27 cellular contexts compared by ENCODE assay signal in genomic region chr1:243249214-243249613, GRCh38.
"Had no signal": no experiment of that assay in that cellular context is flagged by ENCODE, and none has a peak within 500 bp of the region (broad histone marks: within the 10 kb centered on the region; RNA-seq: fewer than 3 reads in every experiment).

No MANE protein-coding gene starts in this region.

- FAIRE-seq: keratinocyte, pancreas had no signal

- H3K9me3 Mint-ChIP-seq: activated naive CD4-positive, alpha-beta T cell treated with anti-CD3 and anti-CD28 coated beads for 36 hours; activated naive CD8-positive, alpha-beta T cell treated with anti-CD3 and anti-CD28 coated beads for 36 hours; activated T-helper 1 cell treated with anti-CD3 and anti-CD28 coated beads, Interleukin-12 subunit alpha, Interleukin-12 subunit beta, Interleukin-2, Interleukin-4 antibody, amounts not matched to agents 30 ng/mL and 10 ng/mL and 1 ng/mL, durations not matched to agents 14 hours and 24 hours and 36 hours; effector memory CD8-positive, alpha-beta T cell; naive thymus-derived CD4-positive, alpha-beta T cell had no signal

- H3K27me3 ChIP-seq: adrenal gland, cardiac muscle cell, pancreas, spleen, testis, transverse colon had no signal

- DNase-seq: activated CD4-positive, alpha-beta T cell treated with anti-CD3 and anti-CD28 coated beads for 36 hours; activated CD4-positive, alpha-beta T cell treated with anti-CD3 and anti-CD28 coated beads, Interleukin-2, amount 50 U/mL, for 48 hours; activated CD4-positive, CD25-positive, alpha-beta regulatory T cell; activated CD8-positive, alpha-beta memory T cell treated with anti-CD3 and anti-CD28 coated beads, Interleukin-2, amount 50 U/mL, for 4 hours; activated effector memory CD4-positive, alpha-beta T cell treated with anti-CD3 and anti-CD28 coated beads, Interleukin-2, amount 50 U/mL, for 16 hours; activated naive CD4-positive, alpha-beta T cell treated with anti-CD3 and anti-CD28 coated beads for 36 hours; activated naive CD8-positive, alpha-beta T cell treated with anti-CD3 and anti-CD28 coated beads for 36 hours; activated T-cell treated with anti-CD3 and anti-CD28 coated beads, Interleukin-2, amount 50 U/mL, for 1 hour; adrenal gland; aorta; effector memory CD8-positive, alpha-beta T cell; head of caudate nucleus; hippocampal formation; left cardiac atrium; left ventricle myocardium superior; midbrain; naive thymus-derived CD4-positive, alpha-beta T cell; pancreas; right cardiac atrium; spleen; stimulated activated naive CD4-positive, alpha-beta T cell treated with Interleukin-2 at 50 U/mL for 16 hours; testis; transverse colon had no signal

- H3K9me3 ChIP-seq: adrenal gland, pancreas, spleen, testis, transverse colon had no signal

- H3K27ac Mint-ChIP-seq: activated CD4-positive, alpha-beta T cell treated with anti-CD3 and anti-CD28 coated beads for 36 hours; activated naive CD4-positive, alpha-beta T cell treated with anti-CD3 and anti-CD28 coated beads for 36 hours; activated naive CD8-positive, alpha-beta T cell treated with anti-CD3 and anti-CD28 coated beads for 36 hours; activated T-helper 1 cell treated with anti-CD3 and anti-CD28 coated beads, Interleukin-12 subunit alpha, Interleukin-12 subunit beta, Interleukin-2, Interleukin-4 antibody, amounts not matched to agents 30 ng/mL and 10 ng/mL and 1 ng/mL, durations not matched to agents 14 hours and 24 hours and 36 hours had no signal

- H3K4me3 ChIP-seq: adrenal gland, cardiac muscle cell, coronary artery, pancreas, spleen, testis, transverse colon had no signal

- H3K36me3 ChIP-seq: adrenal gland, cardiac muscle cell, pancreas, spleen, transverse colon had no signal

- ATAC-seq: activated CD4-positive, alpha-beta T cell treated with anti-CD3 and anti-CD28 coated beads for 36 hours; effector memory CD8-positive, alpha-beta T cell; left cardiac atrium; left ventricle myocardium superior; naive thymus-derived CD4-positive, alpha-beta T cell; pancreas; right cardiac atrium had no signal

- H3K4me3 Mint-ChIP-seq: activated CD4-positive, alpha-beta T cell treated with anti-CD3 and anti-CD28 coated beads for 36 hours; activated naive CD4-positive, alpha-beta T cell treated with anti-CD3 and anti-CD28 coated beads for 36 hours; activated naive CD8-positive, alpha-beta T cell treated with anti-CD3 and anti-CD28 coated beads for 36 hours; activated T-helper 1 cell treated with anti-CD3 and anti-CD28 coated beads, Interleukin-12 subunit alpha, Interleukin-12 subunit beta, Interleukin-2, Interleukin-4 antibody, amounts not matched to agents 30 ng/mL and 10 ng/mL and 1 ng/mL, durations not matched to agents 14 hours and 24 hours and 36 hours; effector memory CD8-positive, alpha-beta T cell; naive thymus-derived CD4-positive, alpha-beta T cell had no signal

- H3K27me3 Mint-ChIP-seq: activated CD4-positive, alpha-beta T cell treated with anti-CD3 and anti-CD28 coated beads for 36 hours; activated naive CD8-positive, alpha-beta T cell treated with anti-CD3 and anti-CD28 coated beads for 36 hours; effector memory CD8-positive, alpha-beta T cell had no signal

- H3K27ac ChIP-seq: adrenal gland, cardiac muscle cell, coronary artery, pancreas, spleen, testis, transverse colon had no signal
